In genomic region chr2:70975237-70975636, GRCh38 we compare ENCODE assay signal across 15 cellular contexts. TPM values are rescaled to one million over a fixed set of nuclear protein-coding genes. Genes with fewer than 3 reads are reported as not detected.
"Had no signal": no experiment of that assay in that cellular context is flagged by ENCODE, and none has a peak within 500 bp of the region (broad histone marks: within the 10 kb centered on the region; RNA-seq: fewer than 3 reads in every experiment).

No MANE protein-coding gene starts in this region.

- H3K4me3 Mint-ChIP-seq: activated naive CD8-positive, alpha-beta T cell treated with anti-CD3 and anti-CD28 coated beads, Interleukin-2, amount 10 ng/mL, durations not matched to agents 7 days and 5 days; neural progenitor cell had no signal

- DNase-seq: activated CD4-positive, alpha-beta T cell treated with anti-CD3 and anti-CD28 coated beads for 4 hours; activated effector memory CD4-positive, alpha-beta T cell treated with anti-CD3 and anti-CD28 coated beads, Interleukin-2, amount 50 U/mL, for 16 hours; activated naive CD8-positive, alpha-beta T cell treated with anti-CD3 and anti-CD28 coated beads, Interleukin-2, amount 10 ng/mL, durations not matched to agents 7 days and 5 days; activated T-cell treated with anti-CD3 and anti-CD28 coated beads, Interleukin-2, amount 50 U/mL, for 1 hour; anterior cingulate cortex; foreskin melanocyte; heart left ventricle; kidney; stimulated activated CD4-positive, alpha-beta T cell treated with anti-CD3 and anti-CD28 coated beads, Interleukin-4, amount 100 ng/mL, for 4 hours; thyroid gland had no signal

- H3K9me3 ChIP-seq: breast epithelium, heart left ventricle, thyroid gland, vagina had no signal

- H3K27ac Mint-ChIP-seq: activated naive CD8-positive, alpha-beta T cell treated with anti-CD3 and anti-CD28 coated beads, Interleukin-2, amount 10 ng/mL, durations not matched to agents 7 days and 5 days; neural progenitor cell had no signal

- ATAC-seq: heart left ventricle had no signal

- H3K4me3 ChIP-seq: breast epithelium, heart left ventricle, neural progenitor cell, thyroid gland, vagina had no signal

- H3K4me1 ChIP-seq: breast epithelium had no signal

- H3K27me3 ChIP-seq: breast epithelium, thyroid gland, vagina had no signal

- H3K36me3 ChIP-seq: breast epithelium, heart left ventricle, neural progenitor cell, thyroid gland, vagina had no signal

- H3K9me3 Mint-ChIP-seq: activated naive CD8-positive, alpha-beta T cell treated with anti-CD3 and anti-CD28 coated beads, Interleukin-2, amount 10 ng/mL, durations not matched to agents 7 days and 5 days; neural progenitor cell had no signal

- H3K36me3 Mint-ChIP-seq: activated naive CD8-positive, alpha-beta T cell treated with anti-CD3 and anti-CD28 coated beads, Interleukin-2, amount 10 ng/mL, durations not matched to agents 7 days and 5 days; neural progenitor cell had no signal

- H3K27ac ChIP-seq: breast epithelium, heart left ventricle, neural progenitor cell, parathyroid adenoma, thyroid gland, vagina had no signal

RNA-seq across cellular contexts. Expression of gene ATP6V1B1, which starts 39.5 kb away (rescaled TPM):
- total RNA-seq: activated naive CD8-positive, alpha-beta T cell treated with anti-CD3 and anti-CD28 coated beads, Interleukin-2, amount 10 ng/mL, durations not matched to agents 7 days and 5 days; liver; thyroid gland; vagina had no signal
- polyA plus RNA-seq: liver had no signal
